22 cellular contexts compared by ENCODE assay signal in the genomic region with DNA sequence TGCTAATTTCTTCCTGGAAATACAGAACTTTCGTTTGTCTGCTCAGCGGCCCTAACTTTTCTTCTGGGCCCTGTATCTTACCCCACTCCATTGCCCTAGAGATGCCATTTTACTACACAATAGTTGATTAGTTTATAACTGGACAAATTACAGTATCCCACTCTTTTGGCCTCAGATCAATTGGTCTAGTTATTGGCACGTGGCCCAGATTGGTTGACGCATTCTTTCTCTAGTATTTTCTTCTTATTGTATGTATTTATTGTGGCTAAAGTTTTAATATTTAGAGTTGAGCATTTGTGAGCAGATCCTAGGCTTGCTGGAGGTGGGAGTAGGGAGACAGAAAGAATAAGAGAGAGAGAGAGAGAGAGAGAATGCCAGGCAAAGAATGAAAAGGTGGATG.
"Had no signal": no experiment of that assay in that cellular context is flagged by ENCODE, and none has a peak within 500 bp of the region (broad histone marks: within the 10 kb centered on the region; RNA-seq: fewer than 3 reads in every experiment).

No MANE protein-coding gene starts in this region.

- H3K4me1 ChIP-seq: parathyroid adenoma, prostate gland had no signal

- DNase-seq: gastrocnemius medialis; glutamatergic neuron; immature natural killer cell; kidney; left cardiac atrium; left ventricle myocardium inferior; mesendoderm; naive B cell; retina; stimulated activated CD4-positive, alpha-beta T cell treated with anti-CD3 and anti-CD28 coated beads, Interleukin-2, amount 100 ng/mL, for 24 hours; stimulated activated CD4-positive, alpha-beta T cell treated with anti-CD3 and anti-CD28 coated beads, Interleukin-4, amount 100 ng/mL, for 4 hours; stimulated activated naive B cell treated with anti-CD40 and anti-IgM and Interleukin-4, amounts not matched to agents 10 μg/mL and 1 μg/mL and 100 μg/mL, for 72 hours; stimulated activated naive CD8-positive, alpha-beta T cell treated with anti-CD3 and anti-CD28 coated beads, Interleukin-15, amount 100 ng/mL, for 72 hours; transverse colon had no signal

- H3K4me3 ChIP-seq: gastrocnemius medialis, left ventricle myocardium inferior, lung, prostate gland, skin epidermis, thoracic aorta, transverse colon had no signal

- H3K4me3 Mint-ChIP-seq: central memory CD8-positive, alpha-beta T cell; dendritic cell treated with granulocyte-macrophage colony-stimulating factor and Interleukin-4, amounts not matched to agents 40 ng/mL and 50 ng/mL, for 4 days; immature natural killer cell; naive B cell; nephron; stimulated activated naive B cell treated with anti-CD40 and anti-IgM and Interleukin-4, amounts not matched to agents 10 μg/mL and 1 μg/mL and 100 μg/mL, for 72 hours; stimulated activated naive CD8-positive, alpha-beta T cell treated with anti-CD3 and anti-CD28 coated beads, Interleukin-15, amount 100 ng/mL, for 72 hours had no signal

- H3K27ac Mint-ChIP-seq: dendritic cell treated with granulocyte-macrophage colony-stimulating factor and Interleukin-4, amounts not matched to agents 40 ng/mL and 50 ng/mL, for 4 days; immature natural killer cell; stimulated activated naive B cell treated with anti-CD40 and anti-IgM and Interleukin-4, amounts not matched to agents 10 μg/mL and 1 μg/mL and 100 μg/mL, for 72 hours had no signal

- H3K27ac ChIP-seq: gastrocnemius medialis, left ventricle myocardium inferior, parathyroid adenoma, prostate gland, skin epidermis, thoracic aorta, transverse colon had no signal

- H3K27me3 ChIP-seq: gastrocnemius medialis, transverse colon had no signal

- H3K36me3 ChIP-seq: gastrocnemius medialis, left ventricle myocardium inferior, prostate gland, thoracic aorta, transverse colon had no signal

- H3K36me3 Mint-ChIP-seq: naive B cell; stimulated activated naive B cell treated with anti-CD40 and anti-IgM and Interleukin-4, amounts not matched to agents 10 μg/mL and 1 μg/mL and 100 μg/mL, for 72 hours had no signal

- H3K9me3 ChIP-seq: gastrocnemius medialis, left ventricle myocardium inferior, prostate gland, thoracic aorta, transverse colon had no signal

- H3K4me1 Mint-ChIP-seq: central memory CD8-positive, alpha-beta T cell; stimulated activated naive CD8-positive, alpha-beta T cell treated with anti-CD3 and anti-CD28 coated beads, Interleukin-15, amount 100 ng/mL, for 72 hours had no signal

- H3K9me3 Mint-ChIP-seq: immature natural killer cell; nephron; stimulated activated naive B cell treated with anti-CD40 and anti-IgM and Interleukin-4, amounts not matched to agents 10 μg/mL and 1 μg/mL and 100 μg/mL, for 72 hours had no signal

- H3K27me3 Mint-ChIP-seq: central memory CD8-positive, alpha-beta T cell; naive B cell; stimulated activated naive CD8-positive, alpha-beta T cell treated with anti-CD3 and anti-CD28 coated beads, Interleukin-15, amount 100 ng/mL, for 72 hours had no signal
